In the genomic region with DNA sequence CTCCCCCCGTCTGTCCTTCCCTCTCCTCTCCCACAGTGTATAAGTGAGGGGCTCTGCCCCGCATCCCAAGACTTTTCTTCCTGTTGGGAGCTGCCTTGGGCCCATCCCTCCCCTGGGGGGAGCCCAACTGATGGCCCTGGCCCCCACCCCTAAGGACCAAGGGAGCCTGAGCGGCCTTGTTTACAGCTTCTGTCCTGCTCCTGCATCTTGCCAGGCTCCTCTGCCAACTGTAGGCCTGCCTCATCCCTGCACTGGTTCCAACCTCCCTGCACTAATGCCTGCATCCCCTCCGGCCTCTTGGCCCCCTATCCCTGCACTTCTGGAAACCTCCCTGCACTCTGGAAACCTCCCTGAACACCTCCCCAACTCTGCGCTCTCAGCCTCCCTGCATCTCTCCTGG, we compare ENCODE assay signal across 1 cellular context.
TF ChIP-seq lines count a peak whose summit lies in the region.

No MANE protein-coding gene starts in this region.

TF ChIP-seq in HCT116, 20 proteins besides CTCF, POLR2A, EP300 and RAD21 (continued from another document):
- TF ChIP-seq, protein P1, sequence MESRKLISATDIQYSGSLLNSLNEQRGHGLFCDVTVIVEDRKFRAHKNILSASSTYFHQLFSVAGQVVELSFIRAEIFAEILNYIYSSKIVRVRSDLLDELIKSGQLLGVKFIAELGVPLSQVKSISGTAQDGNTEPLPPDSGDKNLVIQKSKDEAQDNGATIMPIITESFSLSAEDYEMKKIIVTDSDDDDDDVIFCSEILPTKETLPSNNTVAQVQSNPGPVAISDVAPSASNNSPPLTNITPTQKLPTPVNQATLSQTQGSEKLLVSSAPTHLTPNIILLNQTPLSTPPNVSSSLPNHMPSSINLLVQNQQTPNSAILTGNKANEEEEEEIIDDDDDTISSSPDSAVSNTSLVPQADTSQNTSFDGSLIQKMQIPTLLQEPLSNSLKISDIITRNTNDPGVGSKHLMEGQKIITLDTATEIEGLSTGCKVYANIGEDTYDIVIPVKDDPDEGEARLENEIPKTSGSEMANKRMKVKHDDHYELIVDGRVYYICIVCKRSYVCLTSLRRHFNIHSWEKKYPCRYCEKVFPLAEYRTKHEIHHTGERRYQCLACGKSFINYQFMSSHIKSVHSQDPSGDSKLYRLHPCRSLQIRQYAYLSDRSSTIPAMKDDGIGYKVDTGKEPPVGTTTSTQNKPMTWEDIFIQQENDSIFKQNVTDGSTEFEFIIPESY (IDR thresholded peaks at IDR 0.05; ENCODE audit: extremely low read depth, insufficient replicate concordance, low read length), result no peak
